Comparison of ENCODE assay signal across 8 cellular contexts in genomic region chr9:347667-348292, GRCh38.
A peak's percentile ranks its signal among the peaks of the same experiment; 100 is the strongest.
DNase-seq lines count a peak whose midpoint lies in the region; ATAC-seq and TF ChIP-seq lines count a peak whose summit lies in the region.

No MANE protein-coding gene starts in this region.

- H3K27ac ChIP-seq in SU-DHL-6 (ENCODE audit: low read depth, low read length) (no peak overlapping the region), gastroesophageal sphincter (peak overlapping the region in 2 of 4 donors; percentile 31 to 48), psoas muscle (no peak overlapping the region)

- H3K36me3 ChIP-seq in SU-DHL-6 (ENCODE audit: low read length) (peaks cover 13% of the 10 kb centered on the region), gastroesophageal sphincter (peaks cover 0 to 29% of the 10 kb centered on the region in 2 donors), psoas muscle (ENCODE audit: insufficient read depth in 1 of 2, low read depth in 1 of 2) (no peaks in the 10 kb centered on the region)

- TF ChIP-seq POLR2A in gastroesophageal sphincter (IDR thresholded peaks at IDR 0.05) = no peak

- no peak overlapping the region for H3K9ac ChIP-seq in SU-DHL-6 (ENCODE audit: low read length)

- intact Hi-C loops in CD14-positive monocyte (cut with micrococcal nuclease) = no loop called here
- intact Hi-C loops in psoas muscle (cut with DNase I) = loop anchor here in 1 of 2 donors (10.0 kb wide), 1 partner anchor 197 kb away; no protein-coding TSS in a partner anchor

- H3K27me3 ChIP-seq in SU-DHL-6 (ENCODE audit: low read length) (no peaks in the 10 kb centered on the region), gastroesophageal sphincter (no peaks in the 10 kb centered on the region), psoas muscle (ENCODE audit: insufficient read depth in 3 of 3, low read length in 2 of 3) (peaks cover 0 to 6% (median 2%) of the 10 kb centered on the region in 3 donors)

- 32% methylated on average over 7 to 9 of the region's 9 CpGs for WGBS in gastroesophageal sphincter (ENCODE audit: low coverage in 1 of 2), 2 donors
- WGBS in psoas muscle, 3 donors = 16 to 24% (median 18%) methylated on average over 9 of the region's 9 CpGs

- H3K4me2 ChIP-seq in SU-DHL-6 (ENCODE audit: low read depth, low read length, poor library complexity, severe bottlenecking) = no peak overlapping the region

- no peaks in the 10 kb centered on the region for H3K79me2 ChIP-seq in SU-DHL-6 (ENCODE audit: insufficient read depth, low read length)

- no peaks in the 10 kb centered on the region for H3K4me1 Mint-ChIP-seq in CD14-positive monocyte

- TF ChIP-seq CTCF in CD14-positive monocyte (IDR thresholded peaks at IDR 0.05) (peak; percentile 8), SU-DHL-6 (IDR thresholded peaks at IDR 0.05; ENCODE audit: insufficient read depth, low read length, poor library complexity, severe bottlenecking) (peak; percentile 45), gastroesophageal sphincter (IDR thresholded peaks at IDR 0.05) (peak; percentile 59 to 80 (median 76)), psoas muscle (IDR thresholded peaks at IDR 0.05) (peak; percentile 88)

- no peak overlapping the region for H3K4me3 Mint-ChIP-seq in CD14-positive monocyte

- no peaks in the 10 kb centered on the region for H3K9me2 ChIP-seq in SU-DHL-6 (replicated peaks; ENCODE audit: insufficient read depth, low read length)

- peak overlapping the region in 1 of 7 donors; percentile 10 for H3K27ac Mint-ChIP-seq in CD14-positive monocyte

- H3K9me3 Mint-ChIP-seq in CD14-positive monocyte = no peaks in the 10 kb centered on the region

- no peaks in the 10 kb centered on the region for H3F3A ChIP-seq in SU-DHL-6 (ENCODE audit: insufficient read depth)

- H4K20me1 ChIP-seq in SU-DHL-6 (ENCODE audit: low read depth, low read length) = no peaks in the 10 kb centered on the region

- no peak overlapping the region for H3K4me3 ChIP-seq in SU-DHL-6 (ENCODE audit: insufficient read depth, low read length, poor library complexity, severe bottlenecking)
- H3K4me3 ChIP-seq in gastroesophageal sphincter = no peak overlapping the region
- no peak overlapping the region for H3K4me3 ChIP-seq in psoas muscle

- H3K27me3 Mint-ChIP-seq in CD14-positive monocyte (ENCODE audit: low read depth in 3 of 3) = no peaks in the 10 kb centered on the region

- TF ChIP-seq EP300 in gastroesophageal sphincter (IDR thresholded peaks at IDR 0.05) = no peak

- DNase-seq in CD14-positive monocyte (ENCODE audit: low spot score) (no peak), HS-5 (ENCODE audit: low read depth) (peak; percentile 32), psoas muscle (no peak), cortex of kidney (lab: John Stamatoyannopoulos, UW) (no peak), epidermal melanocyte (ENCODE audit: insufficient read length, low spot score) (no peak), NCI-H128 (lab: John Stamatoyannopoulos, UW; ENCODE audit: unreplicated experiment) (no peak)

- peak; percentile 65 for ATAC-seq in gastroesophageal sphincter
- peak; percentile 33 to 79 (median 60) for ATAC-seq in psoas muscle

- no peaks in the 10 kb centered on the region for H3K9me3 ChIP-seq in SU-DHL-6 (ENCODE audit: insufficient read depth, low read length)
- H3K9me3 ChIP-seq in gastroesophageal sphincter = no peaks in the 10 kb centered on the region
- no peaks in the 10 kb centered on the region for H3K9me3 ChIP-seq in psoas muscle

- H2AFZ ChIP-seq in SU-DHL-6 (ENCODE audit: low read depth, low read length, severe bottlenecking) = no peak overlapping the region

- H3K4me1 ChIP-seq in gastroesophageal sphincter (peaks cover 0 to 30% (median 0%) of the 10 kb centered on the region in 3 donors), psoas muscle (no peaks in the 10 kb centered on the region)

- H3K36me3 Mint-ChIP-seq in CD14-positive monocyte = peaks cover 90 to 97% of the 10 kb centered on the region in 2 donors

Comparison
In these comparisons a context has a peak if more than half of its experiments do, and no peak if none do; other contexts are left out.
1. CTCF ChIP-seq: peak in every context shown above with its lines; median percentile 88 in psoas muscle; 76 in gastroesophageal sphincter; 45 in SU-DHL-6; 8 in CD14-positive monocyte.